Comparison of ENCODE assay signal across 34 cellular contexts in the genomic region with DNA sequence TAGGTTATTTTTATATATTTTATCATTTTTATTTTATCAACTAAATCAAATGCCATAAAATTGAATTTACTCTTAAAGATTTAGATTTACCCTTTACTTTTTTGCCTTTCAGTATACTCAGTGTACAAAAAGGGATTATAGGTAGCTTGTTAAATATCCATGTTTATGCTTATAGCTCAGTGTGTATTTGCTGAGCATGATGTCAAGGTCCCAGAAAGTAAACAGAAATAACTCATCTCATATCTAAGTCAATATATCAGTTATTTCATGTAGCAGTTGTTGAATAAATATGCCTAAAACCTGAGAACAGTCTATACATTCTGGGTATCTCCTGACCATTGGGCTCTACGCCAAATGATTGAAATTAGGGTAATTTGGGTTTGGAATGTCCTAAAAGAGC.
"Had no signal": no experiment of that assay in that cellular context is flagged by ENCODE, and none has a peak within 500 bp of the region (broad histone marks: within the 10 kb centered on the region; RNA-seq: fewer than 3 reads in every experiment).

No MANE protein-coding gene starts in this region.

- H3K9me3 ChIP-seq: adrenal gland, body of pancreas had no signal

- H3K27me3 ChIP-seq: adrenal gland, body of pancreas, brain microvascular endothelial cell, breast epithelium had no signal

- DNase-seq: activated CD4-positive, alpha-beta memory T cell treated with anti-CD3 and anti-CD28 coated beads, Interleukin-2, amount 10 ng/mL, durations not matched to agents 7 days and 5 days; activated CD4-positive, alpha-beta T cell treated with anti-CD3 and anti-CD28 coated beads for 1 hour; activated CD4-positive, alpha-beta T cell treated with anti-CD3 and anti-CD28 coated beads for 36 hours; activated CD4-positive, alpha-beta T cell treated with anti-CD3 and anti-CD28 coated beads for 48 hours; activated CD4-positive, alpha-beta T cell treated with anti-CD3 and anti-CD28 coated beads, Interleukin-2, amount 10 ng/mL, durations not matched to agents 7 days and 5 days; activated CD4-positive, alpha-beta T cell treated with anti-CD3 and anti-CD28 coated beads, Interleukin-2, amount 50 U/mL, for 48 hours; activated CD4-positive, CD25-positive, alpha-beta regulatory T cell; activated CD8-positive, alpha-beta memory T cell treated with anti-CD3 and anti-CD28 coated beads for 24 hours; activated CD8-positive, alpha-beta memory T cell treated with anti-CD3 and anti-CD28 coated beads, Interleukin-2, amount 10 ng/mL, durations not matched to agents 7 days and 5 days; activated CD8-positive, alpha-beta memory T cell treated with anti-CD3 and anti-CD28 coated beads, Interleukin-2, amount 50 U/mL, for 48 hours; activated CD8-positive, alpha-beta T cell treated with anti-CD3 and anti-CD28 coated beads, Interleukin-2, amount 10 ng/mL, durations not matched to agents 7 days and 5 days; activated effector memory CD4-positive, alpha-beta T cell treated with Interleukin-2 at 50 U/mL for 16 hours; activated gamma-delta T cell; activated naive CD4-positive, alpha-beta T cell treated with anti-CD3 and anti-CD28 coated beads for 36 hours; activated naive CD4-positive, alpha-beta T cell treated with anti-CD3 and anti-CD28 coated beads, Interleukin-2, amount 50 U/mL, for 16 hours; activated naive CD8-positive, alpha-beta T cell treated with anti-CD3 and anti-CD28 coated beads for 36 hours; activated T-cell treated with anti-CD3 and anti-CD28 coated beads, Interleukin-2, amount 50 U/mL, for 24 hours; activated T-cell treated with anti-CD3 and anti-CD28 coated beads, Interleukin-2, amount 50 U/mL, for 48 hours; adrenal gland; amniotic stem cell; aorta; body of pancreas; brain microvascular endothelial cell; central memory CD4-positive, alpha-beta T cell; T-helper 1 cell; T-helper 2 cell; T-helper 9 cell; WERI-Rb-1 had no signal

- H3K4me3 ChIP-seq: adrenal gland, body of pancreas, breast epithelium had no signal

- ATAC-seq: activated CD4-positive, alpha-beta T cell treated with anti-CD3 and anti-CD28 coated beads for 36 hours; activated CD4-positive, CD25-positive, alpha-beta regulatory T cell treated with anti-CD3 and anti-CD28 coated beads, Interleukin-2, amount 50 U/mL, for 24 hours; activated CD8-positive, alpha-beta memory T cell treated with anti-CD3 and anti-CD28 coated beads, Interleukin-2, amount 10 ng/mL, durations not matched to agents 7 days and 5 days; activated CD8-positive, alpha-beta T cell treated with anti-CD3 and anti-CD28 coated beads, Interleukin-2, amount 10 ng/mL, durations not matched to agents 7 days and 5 days; activated naive CD4-positive, alpha-beta T cell treated with anti-CD3 and anti-CD28 coated beads, Interleukin-2, amount 50 U/mL, for 72 hours; body of pancreas; WTC11 had no signal

- H3K36me3 ChIP-seq: adrenal gland, brain microvascular endothelial cell, breast epithelium, WERI-Rb-1 had no signal

- H3K4me1 ChIP-seq: adrenal gland, body of pancreas, breast epithelium had no signal

- FAIRE-seq: astrocyte, TTC549 had no signal

- H3K27ac ChIP-seq: adrenal gland, body of pancreas, brain microvascular endothelial cell, breast epithelium, WERI-Rb-1 had no signal
